ENCODE assay signal across 31 cellular contexts in the genomic region with DNA sequence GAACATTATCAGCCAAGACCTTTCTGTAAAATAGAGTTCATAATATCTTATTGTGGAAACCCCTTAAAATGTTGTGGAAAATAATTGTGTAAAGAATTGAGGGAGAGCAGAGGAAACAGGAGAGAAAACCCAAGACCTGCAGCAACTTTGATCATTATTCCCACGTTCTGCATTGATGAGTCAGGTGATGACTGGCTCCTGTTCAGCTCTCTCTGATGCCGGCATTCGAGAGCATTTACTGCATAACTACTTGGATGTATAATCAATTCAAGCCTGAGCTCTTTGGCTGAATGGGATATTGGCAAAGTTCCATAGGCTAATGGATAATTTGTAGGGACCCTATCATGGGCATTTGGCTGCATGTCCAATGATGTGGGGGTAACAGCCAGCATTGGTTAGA.
DNase-seq lines count a peak whose midpoint lies in the region; ATAC-seq and TF ChIP-seq lines count a peak whose summit lies in the region.
"Had no signal": no experiment of that assay in that cellular context is flagged by ENCODE, and none has a peak within 500 bp of the region (broad histone marks: within the 10 kb centered on the region; RNA-seq: fewer than 3 reads in every experiment).

No MANE protein-coding gene starts in this region.

- no peak overlapping the region for H2AFZ ChIP-seq in PC-3 (ENCODE audit: low read length)
- H2AFZ ChIP-seq: hepatocyte had no signal

- H4K20me1 ChIP-seq in PC-3 (ENCODE audit: low read length), result no peaks in the 10 kb centered on the region

- H3K4me3 ChIP-seq in PC-3 (ENCODE audit: low read length), result no peak overlapping the region
- H3K4me3 ChIP-seq: body of pancreas, dorsolateral prefrontal cortex, gastroesophageal sphincter, hepatocyte, lung, sigmoid colon, tibial nerve had no signal

- no peaks in the 10 kb centered on the region for H3K9me2 ChIP-seq in PC-3 (replicated peaks; ENCODE audit: low read length)

- no TSS peak for BruUV-seq in PC-3 (replicated peaks; lab: Mats Ljungman, UMichigan)

- no peaks in the 10 kb centered on the region for H3F3A ChIP-seq in PC-3 (ENCODE audit: low read length, unreplicated experiment)

- no peaks in the 10 kb centered on the region for H3K4me1 ChIP-seq in PC-3 (ENCODE audit: insufficient read depth, low read length)
- peaks cover 7% of the 10 kb centered on the region for H3K4me1 ChIP-seq in foreskin keratinocyte
- H3K4me1 ChIP-seq: gastroesophageal sphincter, sigmoid colon, tibial nerve had no signal

- DNase-seq in DMS153 (lab: John Stamatoyannopoulos, UW), result peak; percentile 94
- no peak for DNase-seq in DMS153 treated with DMSO at 0.1 percent for 48 hours (lab: John Stamatoyannopoulos, UW; ENCODE audit: unreplicated experiment)
- peak; percentile 94 for DNase-seq in NCI-H1092 (lab: John Stamatoyannopoulos, UW)
- DNase-seq in PC-3, result peak; percentile 25
- peak; percentile 18 to 70 for DNase-seq in foreskin keratinocyte
- no peak for DNase-seq in NCI-H2081 treated with DMSO at 0.1 percent for 48 hours (lab: John Stamatoyannopoulos, UW)
- DNase-seq in dermis blood vessel endothelial cell, result no peak
- DNase-seq: activated CD4-positive, alpha-beta T cell treated with anti-CD3 and anti-CD28 coated beads, Interleukin-2, amount 50 U/mL, for 4 hours; activated CD4-positive, CD25-positive, alpha-beta regulatory T cell; activated naive CD4-positive, alpha-beta T cell treated with Interleukin-2 at 50 U/mL for 16 hours; activated T-cell treated with anti-CD3 and anti-CD28 coated beads, Interleukin-2, amount 50 U/mL, for 72 hours; body of pancreas; COR-L47; dorsolateral prefrontal cortex; Kasumi-1; MV-4-11; natural killer cell; NCI-H1930; NCI-H82; nucleus accumbens; sigmoid colon; stimulated activated CD4-positive, alpha-beta T cell treated with anti-CD3 and anti-CD28 coated beads, Interleukin-12 subunit alpha, Interleukin-12 subunit beta, amount 100 ng/mL, for 4 hours; stimulated activated CD4-positive, alpha-beta T cell treated with anti-CD3 and anti-CD28 coated beads, Interleukin-4, amount 100 ng/mL, for 24 hours had no signal

- no peak overlapping the region for H3K9ac ChIP-seq in PC-3 (ENCODE audit: low read length)

- H3K27me3 ChIP-seq in PC-3 (ENCODE audit: low read length) (no peaks in the 10 kb centered on the region), foreskin keratinocyte (no peaks in the 10 kb centered on the region)
- H3K27me3 ChIP-seq: body of pancreas, dorsolateral prefrontal cortex, gastroesophageal sphincter, hepatocyte, sigmoid colon, tibial nerve had no signal

- no peaks in the 10 kb centered on the region for H3K79me2 ChIP-seq in PC-3 (ENCODE audit: low read length)
- H3K79me2 ChIP-seq: hepatocyte had no signal

- intact Hi-C loops in PC-3 (cut with micrococcal nuclease), result no loop called here

- POLR2A ChIA-PET in PC-3 (lab: Charles Lee; ENCODE audit: unreplicated experiment), result no interaction called here

- TF ChIP-seq CTCF in PC-3 (conservative IDR thresholded peaks at IDR 0.05; ENCODE audit: low read depth, low read length) (no peak), foreskin keratinocyte (conservative IDR thresholded peaks at IDR 0.05) (no peak)

- H3K27ac ChIP-seq in PC-3 (ENCODE audit: low read length), result no peak overlapping the region
- no peak overlapping the region for H3K27ac ChIP-seq in foreskin keratinocyte
- H3K27ac ChIP-seq: 22Rv1, body of pancreas, C4-2B, dorsolateral prefrontal cortex, gastroesophageal sphincter, hepatocyte, sigmoid colon, tibial nerve had no signal

- no peaks in the 10 kb centered on the region for H3K9me3 ChIP-seq in PC-3 (ENCODE audit: low read length)
- H3K9me3 ChIP-seq: gastroesophageal sphincter, sigmoid colon, tibial nerve had no signal

- H3K4me2 ChIP-seq in PC-3 (ENCODE audit: low read length), result no peak overlapping the region
- H3K4me2 ChIP-seq: hepatocyte had no signal

- no peaks in the 10 kb centered on the region for H3K36me3 ChIP-seq in PC-3 (ENCODE audit: low read depth, low read length)
- H3K36me3 ChIP-seq: gastroesophageal sphincter, sigmoid colon, tibial nerve had no signal

- no peak for ATAC-seq in PC-3
- ATAC-seq in foreskin keratinocyte, result peak; percentile 77
- no peak for ATAC-seq in HG03521 (IDR thresholded peaks at IDR 0.05; ENCODE audit: unreplicated experiment)
- ATAC-seq: activated T-cell treated with anti-CD3 and anti-CD28 coated beads, Interleukin-2, amount 50 U/mL, for 72 hours; body of pancreas; gastroesophageal sphincter; HCT116; natural killer cell had no signal

- CTCF ChIA-PET in PC-3 (lab: Charles Lee), result interaction anchor here (0.5 kb wide), 1 partner anchor 339 kb away, joined by 3 read pairs; no protein-coding TSS in a partner anchor

Comparison
In these comparisons a context has a peak if more than half of its experiments do, and no peak if none do; other contexts are left out.
1. DNase-seq: peak in DMS153 (single experiment), NCI-H1092 (single experiment), PC-3 (single experiment) and foreskin keratinocyte (2 of 2); none in DMS153 treated with DMSO at 0.1 percent for 48 hours (single experiment), NCI-H2081 treated with DMSO at 0.1 percent for 48 hours (single experiment) and dermis blood vessel endothelial cell (single experiment).